ENCODE assay signal across 16 cellular contexts in the genomic region with DNA sequence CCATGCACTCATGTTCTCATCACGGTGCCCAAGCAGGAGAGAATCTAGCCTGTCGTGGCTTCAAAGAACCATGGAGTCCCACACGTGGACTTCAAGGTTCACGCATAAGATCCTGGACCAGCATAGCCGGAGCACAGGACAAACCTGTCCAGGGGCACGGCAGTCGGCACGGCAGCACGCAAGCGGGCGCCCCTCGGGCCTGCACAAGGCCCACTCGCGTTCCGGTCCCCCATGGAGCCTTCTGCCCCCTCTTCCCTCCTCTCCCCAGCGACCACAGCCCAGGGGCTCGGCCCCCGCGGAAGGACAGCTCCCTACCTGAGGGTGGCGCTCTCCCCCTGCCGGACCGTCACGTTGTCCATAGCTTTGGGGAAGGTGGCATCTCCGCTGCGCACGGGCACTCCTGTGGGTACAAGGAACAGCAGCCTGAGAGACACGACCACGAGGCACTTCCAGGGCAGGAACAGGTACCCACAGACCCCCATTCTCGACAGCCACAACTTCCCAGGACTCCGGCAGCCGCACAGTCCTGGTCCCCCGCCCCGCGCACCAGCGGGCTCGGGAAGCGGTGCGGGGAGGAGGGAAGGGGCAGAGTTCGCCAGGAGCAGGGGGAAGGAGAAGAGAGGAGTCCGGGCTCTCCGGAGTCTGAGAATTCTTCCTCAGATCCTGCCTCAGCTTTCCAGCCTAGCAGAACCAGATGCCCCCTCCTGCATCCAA.
DNase-seq lines count a peak whose midpoint lies in the region; ATAC-seq, FAIRE-seq and TF ChIP-seq lines count a peak whose summit lies in the region.
"Had no signal": no experiment of that assay in that cellular context is flagged by ENCODE, and none has a peak within 500 bp of the region (broad histone marks: within the 10 kb centered on the region; RNA-seq: fewer than 3 reads in every experiment).

No MANE protein-coding gene starts in this region.

- peaks cover 14% of the 10 kb centered on the region; the same call in 1 of the 2 replicates for H3K23me2 ChIP-seq in H1 (ENCODE audit: low read depth, low read length)

- peaks cover 0 to 3% of the 10 kb centered on the region in 2 experiments for H4K20me1 ChIP-seq in H1 (replicated peaks in 1 of 2; ENCODE audit: control insufficient read depth in 1 of 2, insufficient read depth in 2 of 2, low read length in 2 of 2)
- no peaks in the 10 kb centered on the region for H4K20me1 ChIP-seq in neural cell (ENCODE audit: insufficient read depth)

- FAIRE-seq in HTR-8/SVneo (lab: Jason Lieb, UNC), result peak; percentile 85
- peak; percentile 19 for FAIRE-seq in H1 (lab: Jason Lieb, UNC)
- FAIRE-seq: colon, RCC 7860 had no signal

- no peak overlapping the region for H2BK5ac ChIP-seq in H1 (ENCODE audit: low read depth, low read length)

- DNase-seq in A673 (ENCODE audit: low spot score) (no peak), HTR-8/SVneo (ENCODE audit: insufficient read length, low spot score) (no peak), H1 (ENCODE audit: low read depth in 1 of 2, low spot score in 2 of 2) (peak in 1 of 2 experiments; percentile 85), cerebellar cortex (ENCODE audit: low spot score) (no peak)
- DNase-seq: activated T-cell treated with anti-CD3 and anti-CD28 coated beads, Interleukin-2, amount 50 U/mL, for 1 hour; CD4-positive, CD25-positive, alpha-beta regulatory T cell; hippocampal formation; NCI-H1694 treated with DMSO at 0.1 percent for 48 hours; transverse colon had no signal

- 21% methylated on average over 26 of the region's 41 CpGs; no CpG with 5 or more reads in 1 of the 2 experiments for WGBS in H1 (ENCODE audit: extremely low coverage in 1 of 2, insufficient coverage in 1 of 2, insufficient read length in 1 of 2, insufficient replicate concordance in 2 of 2, low coverage in 1 of 2, low lambda C conversion rate in 2 of 2, missing lambda C conversion rate in 1 of 2), 2 experiments

- H3K4me2 ChIP-seq in H1 (ENCODE audit: insufficient read depth in 1 of 2, low read depth in 2 of 2, low read length in 2 of 2) (peak overlapping the region; percentile 98 to 100), neural cell (ENCODE audit: low read length) (peak overlapping the region; percentile 83)

- H3K9ac ChIP-seq in H1 (replicated peaks in 1 of 4; ENCODE audit: extremely low read depth in 1 of 4, low read depth in 3 of 4, low read length in 3 of 4) (no peak overlapping the region; a peak in 1 of 7 replicates), neural cell (ENCODE audit: low read length) (peak overlapping the region; percentile 54)

- H4K5ac ChIP-seq in H1 (ENCODE audit: insufficient read length, low read depth, low read length), result no peak overlapping the region

- CTCF ChIA-PET in A673 (lab: Charles Lee), result interaction anchor here (0.6 kb wide), 1 partner anchor 21 kb away, joined by 3 read pairs; no protein-coding TSS in a partner anchor
- CTCF ChIA-PET in H1 (lab: Charles Lee; ENCODE audit: partially characterized antibody), result interaction anchor here (0.6 to 9.7 kb wide), 44 partner anchors 9 to 1254 kb away, joined by 3 to 131 read pairs (median 4); no protein-coding TSS in a partner anchor

- H3K9me3 ChIP-seq in A673 (ENCODE audit: low read depth, low read length, poor library complexity, severe bottlenecking) (no peaks in the 10 kb centered on the region), H1 (ENCODE audit: insufficient read depth in 2 of 2, low read depth in 1 of 2, low read length in 1 of 2) (no peaks in the 10 kb centered on the region), neural cell (ENCODE audit: low read length) (no peaks in the 10 kb centered on the region)
- H3K9me3 ChIP-seq: neutrophil, transverse colon had no signal

- H4K91ac ChIP-seq in H1 (replicated peaks; ENCODE audit: insufficient read length, low read length), result no peak overlapping the region

- TF ChIP-seq CTCF in A673 (conservative IDR thresholded peaks at IDR 0.05; ENCODE audit: low read depth, low read length) (peak; percentile 30; the same call in 1 of the 2 replicates), H1 (IDR thresholded peaks at IDR 0.05; ENCODE audit: control extremely low read depth in 1 of 3, insufficient read depth in 1 of 3, low read depth in 1 of 3, low read length in 3 of 3) (peak; percentile 39 to 60 (median 49)), neural cell (IDR thresholded peaks at IDR 0.05; ENCODE audit: poor library complexity, severe bottlenecking) (peak; percentile 53)

- no peaks in the 10 kb centered on the region for H3K9me2 ChIP-seq in neural cell (ENCODE audit: insufficient read depth, low read length)

- H3K36me3 ChIP-seq in A673 (ENCODE audit: insufficient read depth, low read length, poor library complexity, severe bottlenecking) (no peaks in the 10 kb centered on the region), H1 (ENCODE audit: control insufficient read depth in 2 of 4, insufficient read depth in 4 of 4, low read length in 3 of 4) (no peaks in the 10 kb centered on the region), neural cell (ENCODE audit: insufficient read depth, low read length) (no peaks in the 10 kb centered on the region)
- H3K36me3 ChIP-seq: neutrophil, transverse colon had no signal

- H3K27ac ChIP-seq in A673 (ENCODE audit: low read depth, low read length, poor library complexity, severe bottlenecking), result no peak overlapping the region
- no peak overlapping the region for H3K27ac ChIP-seq in H1 (ENCODE audit: low read depth, low read length)
- H3K27ac ChIP-seq in neural cell (ENCODE audit: low read length), result no peak overlapping the region
- H3K27ac ChIP-seq: neutrophil, transverse colon had no signal

- no peaks in the 10 kb centered on the region for H3F3A ChIP-seq in neural cell (ENCODE audit: insufficient read depth, low read length, poor library complexity, severe bottlenecking)

- H3K79me1 ChIP-seq in H1 (ENCODE audit: low read depth, low read length), result no peaks in the 10 kb centered on the region

- no peak overlapping the region for H2BK12ac ChIP-seq in H1 (ENCODE audit: low read depth, low read length)

- no peak for TF ChIP-seq POLR2A in H1 (IDR thresholded peaks at IDR 0.05; ENCODE audit: control extremely low read depth in 1 of 2, low read depth in 2 of 2, low read length in 2 of 2)

- intact Hi-C loops in A673 (cut with micrococcal nuclease; ENCODE audit: unreplicated experiment), result loop anchor here (5.0 kb wide), 1 partner anchor 1195 kb away; no protein-coding TSS in a partner anchor

- no peak overlapping the region for H3K23ac ChIP-seq in H1 (ENCODE audit: insufficient read length)

- H3K27me3 ChIP-seq in A673 (replicated peaks; ENCODE audit: insufficient read depth, low read depth, low read length, poor library complexity) (peaks cover 30% of the 10 kb centered on the region), H1 (replicated peaks in 1 of 4; ENCODE audit: control insufficient read depth in 3 of 4, extremely low read depth in 1 of 4, insufficient read depth in 3 of 4, low read length in 3 of 4) (peaks cover 0 to 33% (median 26%) of the 10 kb centered on the region in 4 experiments; a peak in 6 of 7 replicates), neural cell (ENCODE audit: insufficient read depth, low read depth, low read length) (peaks cover 19% of the 10 kb centered on the region)

- H3K56ac ChIP-seq in H1 (replicated peaks; ENCODE audit: insufficient read length, low read depth, low read length), result no peak overlapping the region

- H3K4me3 ChIP-seq in A673 (ENCODE audit: low read depth, low read length, poor library complexity, severe bottlenecking), result peak overlapping the region; percentile 32
- H3K4me3 ChIP-seq in H1 (ENCODE audit: extremely low read depth in 1 of 4, insufficient read depth in 2 of 4, low read depth in 3 of 4, low read length in 4 of 4), result peak overlapping the region; percentile 51 to 72 (median 68)
- peak overlapping the region; percentile 69 for H3K4me3 ChIP-seq in neural cell (ENCODE audit: low read length)

- H3K4me1 ChIP-seq in A673 (ENCODE audit: insufficient read depth, low read length, poor library complexity, severe bottlenecking) (peaks cover 5% of the 10 kb centered on the region), H1 (replicated peaks in 1 of 4; ENCODE audit: control insufficient read depth in 3 of 4, insufficient read depth in 4 of 4, low read length in 3 of 4) (peaks cover 0 to 4% (median 3%) of the 10 kb centered on the region in 4 experiments; a peak in 5 of 7 replicates)

- no peak overlapping the region for H2BK120ac ChIP-seq in H1 (replicated peaks; ENCODE audit: low read depth, low read length)

- no peak overlapping the region for H3K4ac ChIP-seq in H1 (replicated peaks; ENCODE audit: insufficient read length, low read depth, low read length)

- peak; percentile 48 to 50; a peak in 2 of 4 replicates for TF ChIP-seq RAD21 in H1 (IDR thresholded peaks at IDR 0.05 in 1 of 2, conservative IDR thresholded peaks at IDR 0.05 in 1 of 2; ENCODE audit: low read depth in 2 of 2, low read length in 2 of 2)
- peak; percentile 38 for TF ChIP-seq RAD21 in neural cell (conservative IDR thresholded peaks at IDR 0.05)

- H3K14ac ChIP-seq in H1 (ENCODE audit: insufficient read length), result no peak overlapping the region

- H2AK5ac ChIP-seq in H1 (ENCODE audit: low read depth, low read length), result no peak overlapping the region

- peak overlapping the region; percentile 25; the same call in 1 of the 2 replicates for H4K8ac ChIP-seq in H1 (ENCODE audit: extremely low read depth, insufficient read depth, low read length)

- no peak for ATAC-seq in HG02571 (IDR thresholded peaks at IDR 0.05; ENCODE audit: unreplicated experiment)
- no peak for ATAC-seq in HG03280 (IDR thresholded peaks at IDR 0.05; ENCODE audit: unreplicated experiment)
- no peak for ATAC-seq in GM18867 (IDR thresholded peaks at IDR 0.05; ENCODE audit: unreplicated experiment)

- BruUV-seq in A673 (replicated peaks; lab: Mats Ljungman, UMichigan), result no TSS peak

- TF ChIP-seq EP300 in H1 (IDR thresholded peaks at IDR 0.05; ENCODE audit: borderline replicate concordance in 1 of 2, low read depth in 2 of 2, low read length in 2 of 2) (no peak), neural cell (conservative IDR thresholded peaks at IDR 0.05; ENCODE audit: poor library complexity, severe bottlenecking) (no peak)

- peak overlapping the region; percentile 80; the same call in 1 of the 2 replicates for H2AFZ ChIP-seq in H1 (ENCODE audit: low read length)
- no peak overlapping the region for H2AFZ ChIP-seq in neural cell (ENCODE audit: low read depth, low read length)

- H2BK15ac ChIP-seq in H1 (ENCODE audit: low read length), result no peak overlapping the region

- H3K18ac ChIP-seq in H1 (ENCODE audit: extremely low read depth, low read length), result no peak overlapping the region

- H2BK20ac ChIP-seq in H1 (ENCODE audit: low read length), result no peak overlapping the region

- POLR2A ChIA-PET in A673 (lab: Charles Lee; ENCODE audit: low non-redundant PET) (no interaction called here), H1 (lab: Charles Lee; ENCODE audit: partially characterized antibody) (no interaction called here)

- H3K79me2 ChIP-seq in H1 (ENCODE audit: control insufficient read depth in 1 of 2, insufficient read depth in 2 of 2, low read length in 2 of 2) (no peaks in the 10 kb centered on the region), neural cell (replicated peaks; ENCODE audit: insufficient read depth, low read length) (no peaks in the 10 kb centered on the region)

TF ChIP-seq in H1, 55 proteins besides CTCF, POLR2A, EP300 and RAD21 (continues in another document):
- no peak for TF ChIP-seq BRCA1 (IDR thresholded peaks at IDR 0.05; ENCODE audit: low read depth, low read length)

TF ChIP-seq in neural cell, 6 proteins besides CTCF, POLR2A, EP300 and RAD21 (continues in another document):
- no peak for TF ChIP-seq TAF1 (IDR thresholded peaks at IDR 0.05; ENCODE audit: low read depth)
